Comparison of ENCODE assay signal across 10 cellular contexts in genomic region chr9:127754099-127754760, GRCh38. TPM values are rescaled to one million over a fixed set of nuclear protein-coding genes. Genes with fewer than 3 reads are reported as not detected.
A peak's percentile ranks its signal among the peaks of the same experiment; 100 is the strongest.
DNase-seq lines count a peak whose midpoint lies in the region; ATAC-seq and TF ChIP-seq lines count a peak whose summit lies in the region.
"Had no signal": no experiment of that assay in that cellular context is flagged by ENCODE, and none has a peak within 500 bp of the region (broad histone marks: within the 10 kb centered on the region; RNA-seq: fewer than 3 reads in every experiment).

No MANE protein-coding gene starts in this region.

- TF ChIP-seq POLR2A in suprapubic skin (IDR thresholded peaks at IDR 0.05), result no peak
- TF ChIP-seq POLR2A in thyroid gland (IDR thresholded peaks at IDR 0.05), result no peak

- no peaks in the 10 kb centered on the region for H3F3A ChIP-seq in SK-N-SH (replicated peaks; ENCODE audit: insufficient read depth)

- no peaks in the 10 kb centered on the region for H3K36me3 ChIP-seq in SK-N-SH (replicated peaks in 1 of 2; ENCODE audit: control insufficient read depth in 1 of 2, insufficient read depth in 2 of 2, low read length in 1 of 2)
- H3K36me3 ChIP-seq in iPS-18a (ENCODE audit: control insufficient read depth, low read depth, low read length), result no peaks in the 10 kb centered on the region
- peaks cover 10% of the 10 kb centered on the region for H3K36me3 ChIP-seq in suprapubic skin
- no peaks in the 10 kb centered on the region for H3K36me3 ChIP-seq in thyroid gland

- no peak overlapping the region for H3K9ac ChIP-seq in SK-N-SH
- peak overlapping the region; percentile 27 for H3K9ac ChIP-seq in iPS-18a (ENCODE audit: low read length)

- peak overlapping the region; percentile 65 for H3K4me2 ChIP-seq in SK-N-SH

- H3K9me2 ChIP-seq in SK-N-SH, result no peaks in the 10 kb centered on the region

- H3K4me1 ChIP-seq in SK-N-SH (ENCODE audit: control insufficient read depth in 1 of 2, insufficient read depth in 2 of 2, low read depth in 1 of 2, low read length in 1 of 2) (peaks cover 0 to 20% of the 10 kb centered on the region in 2 experiments; a peak in 1 of 4 replicates), iPS-18a (ENCODE audit: control insufficient read depth, low read depth, low read length) (no peaks in the 10 kb centered on the region), suprapubic skin (peaks cover 17% of the 10 kb centered on the region), thyroid gland (peaks cover 10 to 30% of the 10 kb centered on the region in 2 donors)

- H3K79me2 ChIP-seq in SK-N-SH (ENCODE audit: insufficient read depth), result no peaks in the 10 kb centered on the region

- TF ChIP-seq RAD21 in SK-N-SH (IDR thresholded peaks at IDR 0.05; ENCODE audit: low read length), result no peak

- H3K27me3 ChIP-seq in SK-N-SH (ENCODE audit: insufficient read depth), result peaks cover 20% of the 10 kb centered on the region
- peaks cover 21% of the 10 kb centered on the region for H3K27me3 ChIP-seq in iPS-18a (ENCODE audit: control insufficient read depth, insufficient read depth, low read length)
- peaks cover 34% of the 10 kb centered on the region for H3K27me3 ChIP-seq in suprapubic skin
- H3K27me3 ChIP-seq in thyroid gland, result peaks cover 5% of the 10 kb centered on the region

- POLR2A ChIA-PET in SK-N-SH (lab: Yijun Ruan, JAX), result interaction anchor here (1.0 to 1.8 kb wide), 3 partner anchors 11 to 31 kb away, joined by 3 to 7 read pairs (median 7); partner anchors contain the start of gene CDK9

- H3K4me3 ChIP-seq in SK-N-SH (ENCODE audit: low read depth in 2 of 2, low read length in 1 of 2) (peak overlapping the region; percentile 43 to 54; a peak in 2 of 4 replicates), iPS-18a (ENCODE audit: low read length) (peak overlapping the region; percentile 68), suprapubic skin (peak overlapping the region; percentile 26), thyroid gland (replicated peaks in 1 of 3) (no peak overlapping the region)

- intact Hi-C loops in thyroid gland (cut with DNase I), result no loop called here

- H3K9me3 ChIP-seq in SK-N-SH, result no peaks in the 10 kb centered on the region
- H3K9me3 ChIP-seq in iPS-18a (ENCODE audit: control insufficient read depth, low read depth, low read length), result no peaks in the 10 kb centered on the region
- H3K9me3 ChIP-seq in suprapubic skin, result no peaks in the 10 kb centered on the region
- H3K9me3 ChIP-seq in thyroid gland, result no peaks in the 10 kb centered on the region

- TF ChIP-seq CTCF in SK-N-SH (IDR thresholded peaks at IDR 0.05) (no peak), suprapubic skin (IDR thresholded peaks at IDR 0.05) (no peak), thyroid gland (IDR thresholded peaks at IDR 0.05) (no peak)

- DNase-seq in NCI-H2081 (lab: John Stamatoyannopoulos, UW) (peak; percentile 20 to 28), NCI-H2081 treated with DMSO at 0.1 percent for 48 hours (lab: John Stamatoyannopoulos, UW) (no peak), SK-N-SH (peak; percentile 95), suprapubic skin (ENCODE audit: low spot score in 2 of 2) (no peak), glomerular visceral epithelial cell (ENCODE audit: extremely low spot score) (no peak), thyroid gland (no peak)
- DNase-seq: T-helper 2 cell had no signal

- 0% methylated on average over 10 of the region's 56 CpGs for WGBS in SK-N-SH (ENCODE audit: low lambda C conversion rate)
- 40% methylated on average over 3 of the region's 56 CpGs for WGBS in suprapubic skin
- 11 to 20% methylated on average over 3 to 5 of the region's 56 CpGs for WGBS in thyroid gland, 2 donors

- H3K27ac ChIP-seq in SK-N-SH (ENCODE audit: low read depth in 2 of 2, low read length in 1 of 2) (peak overlapping the region in 1 of 2 experiments; percentile 72; a peak in 2 of 4 replicates), iPS-18a (ENCODE audit: low read length) (no peak overlapping the region), suprapubic skin (no peak overlapping the region), thyroid gland (no peak overlapping the region)

- no peaks in the 10 kb centered on the region for H4K20me1 ChIP-seq in SK-N-SH (ENCODE audit: insufficient read depth)

- TF ChIP-seq EP300 in SK-N-SH (IDR thresholded peaks at IDR 0.05; ENCODE audit: borderline replicate concordance in 1 of 2, low read depth in 1 of 2, low read length in 1 of 2) (no peak), suprapubic skin (IDR thresholded peaks at IDR 0.05) (no peak)

- CTCF ChIA-PET in SK-N-SH (lab: Yijun Ruan, JAX), result interaction anchor here (1.1 to 4.4 kb wide), 4 partner anchors 12 to 167 kb away, joined by 3 to 28 read pairs (median 16); partner anchors contain the start of genes CDK9 and TOR2A

- H2AFZ ChIP-seq in SK-N-SH (ENCODE audit: low read depth), result no peak overlapping the region

- no peak for ATAC-seq in HG03378 (IDR thresholded peaks at IDR 0.05; ENCODE audit: unreplicated experiment)

TF ChIP-seq in SK-N-SH, 30 proteins besides CTCF, POLR2A, EP300 and RAD21:
- no peak for TF ChIP-seq RFX5 (IDR thresholded peaks at IDR 0.05; ENCODE audit: low read length)
- TF ChIP-seq MXI1 (IDR thresholded peaks at IDR 0.05; ENCODE audit: low read depth, low read length), result peak; percentile 48; the same call in 1 of the 2 replicates
- peak; percentile 29; the same call in 1 of the 2 replicates for TF ChIP-seq NRF1 (IDR thresholded peaks at IDR 0.05; ENCODE audit: low read depth, low read length)
- 0 out of 2 replicates have a peak, but pooled peaks have one; percentile 51 for TF ChIP-seq MAX (IDR thresholded peaks at IDR 0.05; ENCODE audit: low read depth)
- TF ChIP-seq RCOR1 (IDR thresholded peaks at IDR 0.05; ENCODE audit: low read length), result 0 out of 2 replicates have a peak, but pooled peaks have one; percentile 12
- TF ChIP-seq FOXJ3 (CRISPR knock-in tag; IDR thresholded peaks at IDR 0.05), result no peak
- no peak for TF ChIP-seq REST (IDR thresholded peaks at IDR 0.05; ENCODE audit: low read depth, low read length)

RNA-seq across cellular contexts. Expression of gene TOR2A, which starts 19.1 kb away (rescaled TPM):
- polyA plus RNA-seq in SK-N-SH (2012; rRNA removed), result 11.9 and 17.2 TPM in 2 replicates
- 6.0 and 11.0 TPM in 2 replicates for polyA plus RNA-seq in SK-N-SH (2012; cell fraction: cytosol; rRNA removed)
- 18.8 and 19.8 TPM in 2 replicates for polyA plus RNA-seq in SK-N-SH (2012; cell fraction: nucleus; rRNA removed)
- 10 to 100 TPM; 16.1 to 24.3 (median 19.3) TPM for total RNA-seq in suprapubic skin
- total RNA-seq in thyroid gland, result 10 to 100 TPM in 3 of 4 donors, 1 to 10 TPM in 1; 8.9 to 23.1 (median 14.2) TPM

RNA-seq across cellular contexts. Expression of gene SH2D3C, which starts 24.2 kb away (rescaled TPM):
- polyA plus RNA-seq in SK-N-SH (2012; rRNA removed), result 0.15 and 0.52 TPM in 2 replicates
- polyA plus RNA-seq in SK-N-SH (2012; cell fraction: cytosol; rRNA removed), result 0.14 and 0.34 TPM in 2 replicates
- 0.30 and 0.31 TPM in 2 replicates for polyA plus RNA-seq in SK-N-SH (2012; cell fraction: nucleus; rRNA removed)
- total RNA-seq in suprapubic skin (1 to 10 TPM; 3.4 to 8.9 (median 6.1) TPM), thyroid gland (10 to 100 TPM; 10.0 to 24.9 (median 18.2) TPM)
- total RNA-seq: epithelial cell of proximal tubule had no signal

RNA-seq across cellular contexts. Expression of gene CDK9, which starts 31.6 kb away (rescaled TPM):
- 82.7 and 108 TPM in 2 replicates for polyA plus RNA-seq in SK-N-SH (2012; rRNA removed)
- 55.0 and 77.8 TPM in 2 replicates for polyA plus RNA-seq in SK-N-SH (2012; cell fraction: cytosol; rRNA removed)
- polyA plus RNA-seq in SK-N-SH (2012; cell fraction: nucleus; rRNA removed), result 210 and 240 TPM in 2 replicates
- 100 to 1,000 TPM in 1 of 4 donors, 10 to 100 TPM in 3; 57.2 to 119 (median 72.7) TPM for total RNA-seq in suprapubic skin
- 10 to 100 TPM; 47.5 to 85.2 (median 78.3) TPM for total RNA-seq in thyroid gland

RNA-seq across cellular contexts. Expression of gene TTC16, which starts 38.4 kb away (rescaled TPM):
- 0.03 and 0.05 TPM in 2 replicates for polyA plus RNA-seq in SK-N-SH (2012; rRNA removed)
- 0.01 and 0.03 TPM in 2 replicates for polyA plus RNA-seq in SK-N-SH (2012; cell fraction: cytosol; rRNA removed)
- 0.21 and 0.24 TPM in 2 replicates for polyA plus RNA-seq in SK-N-SH (2012; cell fraction: nucleus; rRNA removed)
- total RNA-seq in suprapubic skin (under 1 TPM in 2 of 4 donors, not detected in 2; 0.16 to 0.21 TPM), thyroid gland (under 1 TPM in 3 of 4 donors, not detected in 1; 0.40 to 0.45 (median 0.44) TPM)
- total RNA-seq: epithelial cell of proximal tubule had no signal

RNA-seq across cellular contexts. Expression of gene PTRH1, which starts 38.8 kb away (rescaled TPM):
- 41.1 and 42.2 TPM in 2 replicates for polyA plus RNA-seq in SK-N-SH (2012; rRNA removed)
- polyA plus RNA-seq in SK-N-SH (2012; cell fraction: cytosol; rRNA removed), result 22.6 and 29.7 TPM in 2 replicates
- 31.8 and 53.9 TPM in 2 replicates for polyA plus RNA-seq in SK-N-SH (2012; cell fraction: nucleus; rRNA removed)
- total RNA-seq in suprapubic skin (10 to 100 TPM in 3 of 4 donors, 1 to 10 TPM in 1; 7.4 to 58.4 (median 41.6) TPM), thyroid gland (10 to 100 TPM; 24.1 to 64.3 (median 43.4) TPM)

Comparison
In these comparisons a context has a peak if more than half of its experiments do, and no peak if none do; other contexts are left out.
1. DNase-seq: peak in NCI-H2081 (2 of 2) and SK-N-SH (single experiment); none in NCI-H2081 treated with DMSO at 0.1 percent for 48 hours (single experiment), suprapubic skin (0 of 2), glomerular visceral epithelial cell (single experiment) and thyroid gland (0 of 2).
2. H3K4me3 ChIP-seq: peak in SK-N-SH (2 of 2), iPS-18a (single experiment) and suprapubic skin (single experiment); none in thyroid gland (0 of 3).